1 cellular context compared by ENCODE assay signal in genomic region chr2:223069465-223069864, GRCh38.
TF ChIP-seq lines count a peak whose summit lies in the region.

No MANE protein-coding gene starts in this region.

TF ChIP-seq in K562, 482 proteins besides CTCF, POLR2A, EP300 and RAD21 (continued from another document):
- TF ChIP-seq ZNF407 (IDR thresholded peaks at IDR 0.05; ENCODE audit: low read depth) = no peak
- no peak for TF ChIP-seq NR4A1 (CRISPR knock-in tag; IDR thresholded peaks at IDR 0.05)
- TF ChIP-seq NR4A1 (tag; IDR thresholded peaks at IDR 0.05) = no peak
- TF ChIP-seq ARID1B (IDR thresholded peaks at IDR 0.05) = no peak
- no peak for TF ChIP-seq EHMT2 (IDR thresholded peaks at IDR 0.05)
- no peak for TF ChIP-seq GATA2 (CRISPR knock-in tag; IDR thresholded peaks at IDR 0.05)
- TF ChIP-seq MTF1 (CRISPR knock-in tag; IDR thresholded peaks at IDR 0.05; ENCODE audit: borderline replicate concordance) = no peak
- TF ChIP-seq ELF2 (CRISPR knock-in tag; IDR thresholded peaks at IDR 0.05) = no peak
- TF ChIP-seq ELF1 (tag; IDR thresholded peaks at IDR 0.05) = no peak
